14 cellular contexts compared by ENCODE assay signal in the genomic region with DNA sequence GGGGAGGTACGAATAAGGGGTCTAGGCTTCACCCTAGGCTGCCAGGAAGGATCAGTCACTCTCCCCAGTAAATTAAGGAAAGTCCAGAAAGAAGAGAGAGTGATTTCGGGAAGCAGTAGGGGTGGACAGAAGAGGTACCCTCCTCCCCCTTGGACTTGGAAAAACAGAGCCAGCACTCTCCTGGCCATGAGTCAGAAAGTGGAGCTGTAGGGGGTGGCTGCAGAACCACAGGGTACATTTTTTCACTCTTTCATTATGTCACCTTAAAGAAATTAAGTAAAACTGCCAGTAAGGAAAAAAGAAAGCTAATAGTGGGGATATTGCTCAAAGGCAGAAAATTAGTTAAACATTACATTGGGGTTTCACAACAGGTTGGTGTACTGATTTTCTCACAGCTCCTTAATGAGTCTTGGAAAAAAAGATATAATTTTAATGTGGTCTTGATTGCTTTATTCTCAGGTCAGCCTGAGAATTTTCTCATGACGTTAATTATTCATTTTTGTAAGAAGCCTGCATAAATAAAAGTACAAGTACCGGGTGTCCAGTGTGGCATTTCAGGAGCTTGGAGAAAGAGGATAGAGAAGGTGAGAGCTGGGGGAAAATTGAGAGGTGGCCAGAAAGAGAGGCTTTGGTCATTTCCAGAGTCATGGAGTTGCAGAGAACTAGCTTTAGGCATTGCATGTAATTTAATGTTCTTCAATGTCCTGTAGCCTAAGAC. TPM values are rescaled to one million over a fixed set of nuclear protein-coding genes. Genes with fewer than 3 reads are reported as not detected.
DNase-seq lines count a peak whose midpoint lies in the region; ATAC-seq, FAIRE-seq and TF ChIP-seq lines count a peak whose summit lies in the region.
"Had no signal": no experiment of that assay in that cellular context is flagged by ENCODE, and none has a peak within 500 bp of the region (broad histone marks: within the 10 kb centered on the region; RNA-seq: fewer than 3 reads in every experiment).

No MANE protein-coding gene starts in this region.

- H3K36me3 ChIP-seq in SK-N-SH (replicated peaks in 1 of 2; ENCODE audit: control insufficient read depth in 1 of 2, insufficient read depth in 2 of 2, low read length in 1 of 2) (no peaks in the 10 kb centered on the region), fibroblast of lung (ENCODE audit: control insufficient read depth, insufficient read depth, low read length) (no peaks in the 10 kb centered on the region), pancreas (no peaks in the 10 kb centered on the region)

- no peaks in the 10 kb centered on the region for H3K9me2 ChIP-seq in SK-N-SH

- FAIRE-seq in GM19239 (lab: Jason Lieb, UNC), result peak; percentile 83
- FAIRE-seq in pancreas (lab: Jason Lieb, UNC), result no peak

- CTCF ChIA-PET in SK-N-SH (lab: Yijun Ruan, JAX), result interaction anchor here (0.6 to 1.4 kb wide), 9 partner anchors 9 to 435 kb away, joined by 3 to 9 read pairs (median 4); no protein-coding TSS in a partner anchor

- H3K4me3 ChIP-seq in SK-N-SH (ENCODE audit: low read depth in 2 of 2, low read length in 1 of 2), result no peak overlapping the region; a peak in 1 of 4 replicates
- no peak overlapping the region for H3K4me3 ChIP-seq in fibroblast of lung (replicated peaks in 1 of 4; ENCODE audit: control extremely low read depth in 1 of 4, insufficient read depth in 1 of 4, low read depth in 3 of 4, low read length in 4 of 4)
- peak overlapping the region in 3 of 4 donors; percentile 17 to 37 (median 32) for H3K4me3 ChIP-seq in pancreas
- no peak overlapping the region for H3K4me3 ChIP-seq in foreskin fibroblast (ENCODE audit: low read depth in 1 of 2, low read length in 2 of 2)
- H3K4me3 ChIP-seq: skin epidermis had no signal

- no peak for TF ChIP-seq EP300 in SK-N-SH (IDR thresholded peaks at IDR 0.05; ENCODE audit: borderline replicate concordance in 1 of 2, low read depth in 1 of 2, low read length in 1 of 2)

- WGBS in SK-N-SH (ENCODE audit: low lambda C conversion rate), result 47% methylated on average over 4 of the region's 4 CpGs
- 26 to 28% methylated on average over 4 of the region's 4 CpGs for WGBS in pancreas, 2 donors

- no peaks in the 10 kb centered on the region for H3K4me1 ChIP-seq in SK-N-SH (ENCODE audit: control insufficient read depth in 1 of 2, insufficient read depth in 2 of 2, low read depth in 1 of 2, low read length in 1 of 2)
- H3K4me1 ChIP-seq in fibroblast of lung (ENCODE audit: control insufficient read depth, extremely low read depth, insufficient read depth, low read length), result no peaks in the 10 kb centered on the region
- peaks cover 0 to 22% (median 0%) of the 10 kb centered on the region in 3 donors for H3K4me1 ChIP-seq in pancreas

- H3K27me3 ChIP-seq in SK-N-SH (ENCODE audit: insufficient read depth) (no peaks in the 10 kb centered on the region), fibroblast of lung (ENCODE audit: control insufficient read depth, insufficient read depth, low read length) (no peaks in the 10 kb centered on the region), pancreas (no peaks in the 10 kb centered on the region)

- ATAC-seq in pancreas (peak; percentile 74 to 82 (median 78)), HG03039 (IDR thresholded peaks at IDR 0.05; ENCODE audit: unreplicated experiment) (no peak)

- DNase-seq in GM19239 (ENCODE audit: insufficient read length, low spot score), result no peak
- no peak for DNase-seq in SK-N-SH
- DNase-seq in fibroblast of lung (ENCODE audit: low read depth in 2 of 2), result peak; percentile 59 to 91
- peak in 4 of 6 donors; percentile 42 to 66 (median 55) for DNase-seq in pancreas
- no peak for DNase-seq in foreskin fibroblast
- DNase-seq in activated gamma-delta T cell treated with Interleukin-2 at 50 U/mL for 16 hours, result no peak
- DNase-seq in COLO829 (ENCODE audit: low spot score), result no peak
- DNase-seq: cortex of kidney, DND-41, H7 had no signal

- TF ChIP-seq RAD21 in SK-N-SH (IDR thresholded peaks at IDR 0.05; ENCODE audit: low read length), result no peak

- H3K9me3 ChIP-seq in SK-N-SH (no peaks in the 10 kb centered on the region), fibroblast of lung (ENCODE audit: control insufficient read depth, insufficient read depth, low read depth, low read length) (no peaks in the 10 kb centered on the region), pancreas (no peaks in the 10 kb centered on the region)

- TF ChIP-seq CTCF in SK-N-SH (IDR thresholded peaks at IDR 0.05) (no peak), fibroblast of lung (conservative IDR thresholded peaks at IDR 0.05 in 1 of 2, IDR thresholded peaks at IDR 0.05 in 1 of 2; ENCODE audit: low read depth in 1 of 2, low read length in 2 of 2) (no peak), pancreas (IDR thresholded peaks at IDR 0.05) (no peak), foreskin fibroblast (IDR thresholded peaks at IDR 0.05; ENCODE audit: low read depth, low read length) (no peak)

- no peak overlapping the region for H2AFZ ChIP-seq in SK-N-SH (ENCODE audit: low read depth)
- H2AFZ ChIP-seq in fibroblast of lung (ENCODE audit: low read length), result no peak overlapping the region

- peak overlapping the region; percentile 23; the same call in 1 of the 2 replicates for H3K4me2 ChIP-seq in SK-N-SH
- H3K4me2 ChIP-seq in fibroblast of lung (ENCODE audit: extremely low read depth, insufficient read depth, low read length), result no peak overlapping the region

- POLR2A ChIA-PET in SK-N-SH (lab: Yijun Ruan, JAX), result no interaction called here

- no peak overlapping the region for H3K27ac ChIP-seq in SK-N-SH (ENCODE audit: low read depth in 2 of 2, low read length in 1 of 2)
- no peak overlapping the region for H3K27ac ChIP-seq in fibroblast of lung (ENCODE audit: insufficient read depth, low read length)
- H3K27ac ChIP-seq in pancreas, result peak overlapping the region; percentile 63 to 85 (median 78)
- H3K27ac ChIP-seq: VCaP had no signal

- intact Hi-C loops in pancreas (cut with DNase I), result no loop called here

- H4K20me1 ChIP-seq in SK-N-SH (ENCODE audit: insufficient read depth), result no peaks in the 10 kb centered on the region
- H4K20me1 ChIP-seq in fibroblast of lung (ENCODE audit: control insufficient read depth, extremely low read depth, insufficient read depth, low read length), result no peaks in the 10 kb centered on the region

- H3F3A ChIP-seq in SK-N-SH (replicated peaks; ENCODE audit: insufficient read depth), result no peaks in the 10 kb centered on the region

- H3K9ac ChIP-seq in SK-N-SH (no peak overlapping the region), fibroblast of lung (ENCODE audit: insufficient read depth, low read length) (no peak overlapping the region)

- no peaks in the 10 kb centered on the region for H3K79me2 ChIP-seq in SK-N-SH (ENCODE audit: insufficient read depth)
- H3K79me2 ChIP-seq in fibroblast of lung (ENCODE audit: control insufficient read depth, insufficient read depth, low read length), result no peaks in the 10 kb centered on the region

TF ChIP-seq in SK-N-SH, 30 proteins besides CTCF, POLR2A, EP300 and RAD21 (continues in another document):
- TF ChIP-seq TAF1 (IDR thresholded peaks at IDR 0.05; ENCODE audit: borderline replicate concordance, low read depth, low read length), result no peak
- TF ChIP-seq NFIC (IDR thresholded peaks at IDR 0.05; ENCODE audit: borderline replicate concordance), result no peak
- TF ChIP-seq RCOR1 (IDR thresholded peaks at IDR 0.05; ENCODE audit: low read length), result no peak
- no peak for TF ChIP-seq SIN3A (IDR thresholded peaks at IDR 0.05; ENCODE audit: borderline replicate concordance, low read depth, low read length)
- no peak for TF ChIP-seq MXI1 (IDR thresholded peaks at IDR 0.05; ENCODE audit: low read depth, low read length)
- TF ChIP-seq FOXJ3 (CRISPR knock-in tag; IDR thresholded peaks at IDR 0.05), result no peak
- TF ChIP-seq GABPA (IDR thresholded peaks at IDR 0.05; ENCODE audit: low read depth), result no peak
- no peak for TF ChIP-seq MEF2A (IDR thresholded peaks at IDR 0.05; ENCODE audit: borderline replicate concordance, low read depth)
- no peak for TF ChIP-seq SMC3 (IDR thresholded peaks at IDR 0.05; ENCODE audit: low read depth, low read length)
- TF ChIP-seq, protein P1, sequence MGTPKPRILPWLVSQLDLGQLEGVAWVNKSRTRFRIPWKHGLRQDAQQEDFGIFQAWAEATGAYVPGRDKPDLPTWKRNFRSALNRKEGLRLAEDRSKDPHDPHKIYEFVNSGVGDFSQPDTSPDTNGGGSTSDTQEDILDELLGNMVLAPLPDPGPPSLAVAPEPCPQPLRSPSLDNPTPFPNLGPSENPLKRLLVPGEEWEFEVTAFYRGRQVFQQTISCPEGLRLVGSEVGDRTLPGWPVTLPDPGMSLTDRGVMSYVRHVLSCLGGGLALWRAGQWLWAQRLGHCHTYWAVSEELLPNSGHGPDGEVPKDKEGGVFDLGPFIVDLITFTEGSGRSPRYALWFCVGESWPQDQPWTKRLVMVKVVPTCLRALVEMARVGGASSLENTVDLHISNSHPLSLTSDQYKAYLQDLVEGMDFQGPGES (IDR thresholded peaks at IDR 0.05; ENCODE audit: low read depth, low read length), result no peak
- no peak for TF ChIP-seq GATA2 (CRISPR knock-in tag; IDR thresholded peaks at IDR 0.05)
- TF ChIP-seq, protein P2, sequence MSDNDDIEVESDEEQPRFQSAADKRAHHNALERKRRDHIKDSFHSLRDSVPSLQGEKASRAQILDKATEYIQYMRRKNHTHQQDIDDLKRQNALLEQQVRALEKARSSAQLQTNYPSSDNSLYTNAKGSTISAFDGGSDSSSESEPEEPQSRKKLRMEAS (IDR thresholded peaks at IDR 0.05; ENCODE audit: low read depth), result no peak
- TF ChIP-seq RXRA (IDR thresholded peaks at IDR 0.05; ENCODE audit: borderline replicate concordance, low read depth), result no peak

RNA-seq across cellular contexts. Expression of a gene that starts 23.1 kb away (rescaled TPM):
- polyA plus RNA-seq in SK-N-SH (2012; rRNA removed) (not detected in 2 replicates), fibroblast of lung (not detected in 2 replicates), pancreas (1 to 10 TPM; 2.0 to 2.6 TPM)
- 0.01 and 0.03 TPM in 2 replicates for polyA plus RNA-seq in SK-N-SH (2012; cell fraction: cytosol; rRNA removed)
- polyA plus RNA-seq in SK-N-SH (2012; cell fraction: nucleus; rRNA removed), result not detected in 2 replicates
- total RNA-seq in fibroblast of lung (not detected in 2 replicates), pancreas (1 to 10 TPM in 5 of 6 donors, under 1 TPM in 1; 0.79 to 9.0 (median 1.7) TPM)
- not detected in 2 replicates for polyA plus RNA-seq in fibroblast of lung (2012)
- polyA minus RNA-seq in fibroblast of lung (ENCODE audit: low replicate concordance), result not detected in 2 replicates
- total RNA-seq: RPMI7951 had no signal

Comparison
In these comparisons a context has a peak if more than half of its experiments do, and no peak if none do; other contexts are left out.
1. DNase-seq: peak in fibroblast of lung (2 of 2) and pancreas (4 of 6); none in GM19239 (single experiment), SK-N-SH (single experiment), foreskin fibroblast (0 of 2), activated gamma-delta T cell treated with Interleukin-2 at 50 U/mL for 16 hours (single experiment) and COLO829 (single experiment).
2. H3K27ac ChIP-seq: peak in pancreas (4 of 4); none in SK-N-SH (0 of 2) and fibroblast of lung (single experiment).
3. H3K4me3 ChIP-seq: peak in pancreas (3 of 4); none in SK-N-SH (0 of 2), fibroblast of lung (0 of 4) and foreskin fibroblast (0 of 2).